In the genomic region with DNA sequence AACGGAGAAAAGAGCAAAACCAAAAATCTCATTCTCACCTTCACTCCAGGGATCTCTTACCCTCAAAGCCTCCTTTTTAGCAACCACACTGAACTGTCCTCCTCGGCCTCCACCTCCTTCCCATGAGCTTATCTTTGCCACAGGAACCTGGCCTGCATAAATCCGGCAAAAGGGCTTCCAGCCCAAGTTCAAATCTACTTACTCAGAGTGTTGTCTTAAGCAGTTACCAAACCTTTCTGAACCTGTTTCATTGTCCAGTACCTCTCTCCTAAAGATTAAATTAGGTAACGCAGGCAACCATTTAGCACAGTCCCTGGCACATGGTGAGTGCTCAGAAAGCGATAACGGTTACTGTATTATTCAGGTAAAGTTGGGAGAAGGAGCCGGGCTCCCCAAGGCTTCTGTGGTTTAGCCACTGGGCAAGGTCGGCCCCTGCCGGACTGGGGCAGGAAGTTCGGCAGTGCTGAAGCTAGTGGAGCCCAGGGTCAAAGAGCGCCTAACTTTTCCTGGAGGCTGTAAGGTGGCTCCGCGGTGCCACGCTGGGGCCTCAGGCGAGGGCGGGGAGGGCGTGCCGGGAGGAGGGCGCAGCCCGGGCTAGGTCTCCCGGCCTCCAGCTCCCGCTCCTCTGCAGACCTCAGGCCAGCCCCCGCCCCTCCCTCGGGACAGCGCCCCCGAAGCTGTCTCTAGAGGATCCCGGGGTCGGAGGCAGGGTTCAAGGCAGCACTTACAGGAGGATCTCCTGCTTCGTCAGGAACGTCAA, we compare ENCODE assay signal across 7 cellular contexts. TPM values are rescaled to one million over a fixed set of nuclear protein-coding genes. Genes with fewer than 3 reads are reported as not detected.
DNase-seq lines count a peak whose midpoint lies in the region; ATAC-seq and TF ChIP-seq lines count a peak whose summit lies in the region.

No MANE protein-coding gene starts in this region.

- peak overlapping the region; percentile 69 for H3K27ac ChIP-seq in HCT116 (ENCODE audit: low read depth, low read length)

- H3K4me3 Mint-ChIP-seq in effector memory CD8-positive, alpha-beta T cell = peak overlapping the region; percentile 82 to 85
- peak overlapping the region; percentile 75 for H3K4me3 Mint-ChIP-seq in mesothelial cell of epicardium

- H3K4me1 ChIP-seq in HCT116 (ENCODE audit: control insufficient read depth in 1 of 2, insufficient read depth in 2 of 2, low read length in 2 of 2) = peaks cover 9 to 49% of the 10 kb centered on the region in 2 experiments; a peak in 3 of 4 replicates

- H3K36me3 ChIP-seq in HCT116 (ENCODE audit: control insufficient read depth in 1 of 2, insufficient read depth in 2 of 2, low read length in 2 of 2) (peaks cover 13 to 28% of the 10 kb centered on the region in 2 experiments), MG63 (peaks cover 40% of the 10 kb centered on the region)

- TSS peak; percentile 67 for BruUV-seq in HCT116 (replicated peaks; lab: Mats Ljungman, UMichigan)

- H3K4me1 Mint-ChIP-seq in effector memory CD8-positive, alpha-beta T cell (ENCODE audit: low read depth in 2 of 2) = peaks cover 45% of the 10 kb centered on the region in 2 donors
- peaks cover 12% of the 10 kb centered on the region for H3K4me1 Mint-ChIP-seq in mesothelial cell of epicardium

- no peaks in the 10 kb centered on the region for H3K9me3 ChIP-seq in HCT116 (ENCODE audit: control insufficient read depth in 1 of 2, insufficient read depth in 1 of 2, low read depth in 1 of 2, low read length in 2 of 2)
- no peaks in the 10 kb centered on the region for H3K9me3 ChIP-seq in MG63

- no peak for TF ChIP-seq POLR2A in HCT116 (IDR thresholded peaks at IDR 0.05; ENCODE audit: borderline replicate concordance, extremely low read depth, insufficient read depth, insufficient read length)

- TF ChIP-seq RAD21 in HCT116 (IDR thresholded peaks at IDR 0.05; ENCODE audit: low read depth) = no peak

- DNase-seq in HCT116 (ENCODE audit: low read depth, low spot score) (no peak), MG63 (peak; percentile 82), mesothelial cell of epicardium (ENCODE audit: low spot score in 2 of 2, unreplicated experiment in 2 of 2) (no peak)
- DNase-seq in activated CD4-positive, alpha-beta T cell treated with anti-CD3 and anti-CD28 coated beads for 4 hours = peak; percentile 40 to 59
- peak in 1 of 3 experiments; percentile 29 for DNase-seq in effector memory CD8-positive, alpha-beta T cell
- DNase-seq in stimulated activated CD8-positive, alpha-beta memory T cell treated with anti-CD3 and anti-CD28 coated beads, Interleukin-7, amount 100 ng/mL, for 4 hours (ENCODE audit: low read depth in 2 of 2) = peak; percentile 25 to 48

- peaks cover 15% of the 10 kb centered on the region for H3K79me2 ChIP-seq in HCT116 (ENCODE audit: insufficient read depth, low read length)

- POLR2A ChIA-PET in HCT116 (lab: Charles Lee) = interaction anchor here (0.7 to 1.9 kb wide), 12 partner anchors 10 to 339 kb away, joined by 3 to 9 read pairs (median 4); a partner anchor contains a TSS

- H3K4me3 ChIP-seq in HCT116 (replicated peaks in 1 of 2; ENCODE audit: low read depth in 1 of 2, low read length in 2 of 2) (peak overlapping the region; percentile 67 to 87), MG63 (peak overlapping the region; percentile 93)

- H2AFZ ChIP-seq in HCT116 (ENCODE audit: low read depth, low read length, poor library complexity, severe bottlenecking) = no peak overlapping the region

- no peaks in the 10 kb centered on the region for H3K9me2 ChIP-seq in HCT116 (ENCODE audit: insufficient read depth)

- no peaks in the 10 kb centered on the region for H3K9me3 Mint-ChIP-seq in effector memory CD8-positive, alpha-beta T cell
- no peaks in the 10 kb centered on the region for H3K9me3 Mint-ChIP-seq in mesothelial cell of epicardium

- ATAC-seq in HCT116 = peak; percentile 68
- peak; percentile 5 for ATAC-seq in effector memory CD8-positive, alpha-beta T cell (replicated peaks)

- peak overlapping the region; percentile 85 for H3K9ac ChIP-seq in HCT116 (ENCODE audit: low read length)

- TF ChIP-seq CTCF in GM12874 (IDR thresholded peaks at IDR 0.05; ENCODE audit: insufficient read depth, low read depth, low read length) (peak; percentile 47), HCT116 (IDR thresholded peaks at IDR 0.05 in 2 of 3, conservative IDR thresholded peaks at IDR 0.05 in 1 of 3; ENCODE audit: borderline replicate concordance in 1 of 3, insufficient read depth in 1 of 3, low read depth in 2 of 3, low read length in 2 of 3) (peak in 2 of 3 experiments; percentile 34 to 37; a peak in 2 of 6 replicates), mesothelial cell of epicardium (IDR thresholded peaks at IDR 0.05; ENCODE audit: unreplicated experiment) (peak; percentile 21)

- CTCF ChIA-PET in HCT116 (lab: Charles Lee) = interaction anchor here (0.7 to 2.7 kb wide), 11 partner anchors 11 to 146 kb away, joined by 3 to 26 read pairs (median 4); a partner anchor contains a TSS

- RAD21 ChIA-PET in HCT116 (lab: Charles Lee; ENCODE audit: low non-redundant PET in 1 of 2, low total read pairs in 2 of 2, uncharacterized antibody in 2 of 2, unreplicated experiment in 2 of 2) = interaction anchor here in 1 of 2 experiments (1.3 kb wide), 2 partner anchors 17 to 90 kb away, joined by 3 to 6 read pairs; no protein-coding TSS in a partner anchor

- H3K4me2 ChIP-seq in HCT116 (ENCODE audit: low read length) = peak overlapping the region; percentile 89

- H4K20me1 ChIP-seq in HCT116 (ENCODE audit: insufficient read depth) = no peaks in the 10 kb centered on the region

- no peaks in the 10 kb centered on the region for H3K27me3 Mint-ChIP-seq in effector memory CD8-positive, alpha-beta T cell
- no peaks in the 10 kb centered on the region for H3K27me3 Mint-ChIP-seq in mesothelial cell of epicardium (ENCODE audit: low read depth)

- H3K27ac Mint-ChIP-seq in effector memory CD8-positive, alpha-beta T cell = peak overlapping the region; percentile 97 to 98
- no peak overlapping the region for H3K27ac Mint-ChIP-seq in mesothelial cell of epicardium

- peaks cover 79% of the 10 kb centered on the region for H3K36me3 Mint-ChIP-seq in effector memory CD8-positive, alpha-beta T cell (ENCODE audit: insufficient read depth)
- peaks cover 14% of the 10 kb centered on the region for H3K36me3 Mint-ChIP-seq in mesothelial cell of epicardium

- intact Hi-C loops in HCT116 (cut with micrococcal nuclease) = no loop called here

- H3K27me3 ChIP-seq in HCT116 (ENCODE audit: insufficient read depth, low read length) = no peaks in the 10 kb centered on the region
- no peaks in the 10 kb centered on the region for H3K27me3 ChIP-seq in MG63

TF ChIP-seq in HCT116, 20 proteins besides CTCF, POLR2A, EP300 and RAD21:
- TF ChIP-seq SP1 (IDR thresholded peaks at IDR 0.05; ENCODE audit: low read depth) = no peak
- TF ChIP-seq, protein P1, sequence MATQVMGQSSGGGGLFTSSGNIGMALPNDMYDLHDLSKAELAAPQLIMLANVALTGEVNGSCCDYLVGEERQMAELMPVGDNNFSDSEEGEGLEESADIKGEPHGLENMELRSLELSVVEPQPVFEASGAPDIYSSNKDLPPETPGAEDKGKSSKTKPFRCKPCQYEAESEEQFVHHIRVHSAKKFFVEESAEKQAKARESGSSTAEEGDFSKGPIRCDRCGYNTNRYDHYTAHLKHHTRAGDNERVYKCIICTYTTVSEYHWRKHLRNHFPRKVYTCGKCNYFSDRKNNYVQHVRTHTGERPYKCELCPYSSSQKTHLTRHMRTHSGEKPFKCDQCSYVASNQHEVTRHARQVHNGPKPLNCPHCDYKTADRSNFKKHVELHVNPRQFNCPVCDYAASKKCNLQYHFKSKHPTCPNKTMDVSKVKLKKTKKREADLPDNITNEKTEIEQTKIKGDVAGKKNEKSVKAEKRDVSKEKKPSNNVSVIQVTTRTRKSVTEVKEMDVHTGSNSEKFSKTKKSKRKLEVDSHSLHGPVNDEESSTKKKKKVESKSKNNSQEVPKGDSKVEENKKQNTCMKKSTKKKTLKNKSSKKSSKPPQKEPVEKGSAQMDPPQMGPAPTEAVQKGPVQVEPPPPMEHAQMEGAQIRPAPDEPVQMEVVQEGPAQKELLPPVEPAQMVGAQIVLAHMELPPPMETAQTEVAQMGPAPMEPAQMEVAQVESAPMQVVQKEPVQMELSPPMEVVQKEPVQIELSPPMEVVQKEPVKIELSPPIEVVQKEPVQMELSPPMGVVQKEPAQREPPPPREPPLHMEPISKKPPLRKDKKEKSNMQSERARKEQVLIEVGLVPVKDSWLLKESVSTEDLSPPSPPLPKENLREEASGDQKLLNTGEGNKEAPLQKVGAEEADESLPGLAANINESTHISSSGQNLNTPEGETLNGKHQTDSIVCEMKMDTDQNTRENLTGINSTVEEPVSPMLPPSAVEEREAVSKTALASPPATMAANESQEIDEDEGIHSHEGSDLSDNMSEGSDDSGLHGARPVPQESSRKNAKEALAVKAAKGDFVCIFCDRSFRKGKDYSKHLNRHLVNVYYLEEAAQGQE (IDR thresholded peaks at IDR 0.05; ENCODE audit: low read depth) = no peak

RNA-seq across cellular contexts. Expression of a gene that starts 0.6 kb away (rescaled TPM):
- total RNA-seq in HCT116 (2021; ENCODE audit: unreplicated experiment) (92.7 TPM), mesothelial cell of epicardium (16.9 to 18.1 TPM (median 17.6 TPM) in 3 replicates)
- 261 and 304 TPM in 2 replicates for polyA plus RNA-seq in HCT116 (2012)
- 48.7 and 158 TPM in 2 replicates for total RNA-seq in MG63 (2014; rRNA removed; shearing (Covaris generic); ENCODE audit: low replicate concordance)

RNA-seq across cellular contexts. Expression of a gene that starts 0.9 kb away (rescaled TPM):
- total RNA-seq in HCT116 (2021; ENCODE audit: unreplicated experiment) = 15.4 TPM
- 8.6 and 12.6 TPM in 2 replicates for polyA plus RNA-seq in HCT116 (2012)
- 0.86 and 6.4 TPM in 2 replicates for total RNA-seq in MG63 (2014; rRNA removed; shearing (Covaris generic); ENCODE audit: low replicate concordance)
- total RNA-seq in mesothelial cell of epicardium = 8.0 to 9.2 TPM (median 8.4 TPM) in 3 replicates

RNA-seq across cellular contexts. Expression of a gene that starts 16.2 kb away (rescaled TPM):
- 1.0 TPM for total RNA-seq in HCT116 (2021; ENCODE audit: unreplicated experiment)
- polyA plus RNA-seq in HCT116 (2012) = 0.95 and 1.8 TPM in 2 replicates
- total RNA-seq in MG63 (2014; rRNA removed; shearing (Covaris generic); ENCODE audit: low replicate concordance) = 0.07 TPM in 1 of 2 replicates, not detected in the other
- total RNA-seq in mesothelial cell of epicardium = 0.33 to 0.77 TPM (median 0.47 TPM) in 3 replicates

RNA-seq across cellular contexts. Expression of a gene that starts 32.0 kb away (rescaled TPM):
- 98.6 TPM for total RNA-seq in HCT116 (2021; ENCODE audit: unreplicated experiment)
- 180 and 260 TPM in 2 replicates for polyA plus RNA-seq in HCT116 (2012)
- total RNA-seq in MG63 (2014; rRNA removed; shearing (Covaris generic); ENCODE audit: low replicate concordance) = 3.7 and 19.0 TPM in 2 replicates
- 32.3 to 37.7 TPM (median 35.4 TPM) in 3 replicates for total RNA-seq in mesothelial cell of epicardium

RNA-seq across cellular contexts. Expression of a gene that starts 32.4 kb away (rescaled TPM):
- total RNA-seq in HCT116 (2021; ENCODE audit: unreplicated experiment) = 72.7 TPM
- polyA plus RNA-seq in HCT116 (2012) = 45.2 and 52.8 TPM in 2 replicates
- total RNA-seq in MG63 (2014; rRNA removed; shearing (Covaris generic); ENCODE audit: low replicate concordance) = 83.1 and 134 TPM in 2 replicates
- total RNA-seq in mesothelial cell of epicardium = 91.9 to 93.4 TPM (median 92.8 TPM) in 3 replicates

Comparison
In these comparisons a context has a peak if more than half of its experiments do, and no peak if none do; other contexts are left out.
1. DNase-seq: peak in MG63 (single experiment), activated CD4-positive, alpha-beta T cell treated with anti-CD3 and anti-CD28 coated beads for 4 hours (2 of 2) and stimulated activated CD8-positive, alpha-beta memory T cell treated with anti-CD3 and anti-CD28 coated beads, Interleukin-7, amount 100 ng/mL, for 4 hours (2 of 2); none in HCT116 (single experiment) and mesothelial cell of epicardium (0 of 2).
2. Peak in every context shown above with its lines, with median percentiles within 50 percentile points of each other: CTCF ChIP-seq.